2 cellular contexts compared by ENCODE assay signal in genomic region chr10:52374207-52374606, GRCh38.
TF ChIP-seq lines count a peak whose summit lies in the region.

No MANE protein-coding gene starts in this region.

TF ChIP-seq in A549, 52 proteins besides CTCF, POLR2A, EP300 and RAD21:
- TF ChIP-seq MAFK (IDR thresholded peaks at IDR 0.05; ENCODE audit: partially characterized antibody) = peak; percentile 57

TF ChIP-seq in HepG2, 621 proteins besides CTCF, POLR2A, EP300 and RAD21:
- TF ChIP-seq NFE2L2 (IDR thresholded peaks at IDR 0.05; ENCODE audit: low read length) (peak; percentile 55; the same call in 1 of the 2 replicates), MAFK (conservative IDR thresholded peaks at IDR 0.05 in 1 of 2, IDR thresholded peaks at IDR 0.05 in 1 of 2; ENCODE audit: low read length in 2 of 2) (peak; percentile 33 to 41; a peak in 2 of 4 replicates), MAFF (IDR thresholded peaks at IDR 0.05; ENCODE audit: low read depth, low read length) (0 out of 2 replicates have a peak, but pooled peaks have one; percentile 1)
TF ChIP-seq in HepG2: peak in this region for 3; not testable (repeated sequence) for 618.
